In the genomic region with DNA sequence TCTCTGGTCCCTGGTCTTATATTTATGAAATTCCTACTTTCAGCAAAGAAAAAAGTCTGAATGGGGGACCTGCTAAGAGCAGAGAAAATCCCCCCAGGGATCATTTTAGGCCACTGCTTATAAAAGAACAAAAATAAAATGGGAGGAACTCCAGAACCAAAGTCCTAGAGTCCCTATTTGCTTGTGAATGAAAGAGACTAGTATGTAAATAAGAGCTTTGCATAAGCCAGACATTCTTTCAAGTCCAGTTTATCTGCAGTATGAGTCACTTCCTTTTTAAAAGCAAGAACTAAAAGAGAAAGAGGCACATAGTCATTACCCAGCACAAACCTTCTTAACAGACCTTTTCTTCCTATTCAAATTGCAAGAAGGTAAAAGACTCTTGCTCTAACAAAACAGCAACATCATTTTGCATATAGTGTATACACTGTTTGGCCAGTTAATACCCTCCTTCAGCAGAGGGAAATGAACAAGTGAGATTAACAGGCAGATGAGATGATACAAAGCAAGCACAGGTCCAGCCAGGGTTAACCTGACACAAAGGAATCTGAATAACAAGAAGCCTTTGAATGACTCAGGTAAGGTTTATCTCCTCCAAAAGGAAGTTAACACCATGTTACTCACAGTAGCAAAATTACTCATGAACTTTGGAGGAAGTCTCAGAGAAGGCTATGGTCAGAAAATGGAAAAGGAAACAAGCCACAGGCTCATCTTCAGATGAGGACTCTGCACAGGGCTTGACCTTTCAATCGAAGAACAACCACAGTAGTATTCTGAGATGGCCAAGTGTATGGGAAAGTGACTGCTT, we compare ENCODE assay signal across 8 cellular contexts.
DNase-seq lines count a peak whose midpoint lies in the region; TF ChIP-seq lines count a peak whose summit lies in the region.

No MANE protein-coding gene starts in this region.

- no peaks in the 10 kb centered on the region for H3K9me3 ChIP-seq in MM.1S (replicated peaks; ENCODE audit: insufficient read depth, low read length)
- no peaks in the 10 kb centered on the region for H3K9me3 ChIP-seq in stomach

- no peaks in the 10 kb centered on the region for H3K36me3 Mint-ChIP-seq in HFFc6 (ENCODE audit: low read depth)
- peaks cover 1% of the 10 kb centered on the region for H3K36me3 Mint-ChIP-seq in activated naive CD4-positive, alpha-beta T cell treated with anti-CD3 and anti-CD28 coated beads for 36 hours (ENCODE audit: low read depth)

- CTCF ChIA-PET in activated naive CD4-positive, alpha-beta T cell treated with anti-CD3 and anti-CD28 coated beads for 36 hours (lab: Charles Lee) = interaction anchor here (0.7 to 1.5 kb wide), 4 partner anchors 34 to 300 kb away, joined by 3 to 5 read pairs (median 3); no protein-coding TSS in a partner anchor

- TF ChIP-seq POLR2A in stomach (IDR thresholded peaks at IDR 0.05) = no peak

- TF ChIP-seq CTCF in HFFc6 (IDR thresholded peaks at IDR 0.05) (no peak), MM.1S (IDR thresholded peaks at IDR 0.05; ENCODE audit: low read length) (no peak), stomach (IDR thresholded peaks at IDR 0.05) (no peak)

- H3K36me3 ChIP-seq in MM.1S (replicated peaks; ENCODE audit: insufficient read depth, low read length) (no peaks in the 10 kb centered on the region), stomach (no peaks in the 10 kb centered on the region)

- H4K20me1 ChIP-seq in MM.1S (ENCODE audit: insufficient read depth, low read length) = no peaks in the 10 kb centered on the region

- peak overlapping the region; percentile 98 for H3K27ac Mint-ChIP-seq in HFFc6
- peak overlapping the region; percentile 87 for H3K27ac Mint-ChIP-seq in activated naive CD4-positive, alpha-beta T cell treated with anti-CD3 and anti-CD28 coated beads for 36 hours

- H3K4me1 Mint-ChIP-seq in HFFc6 (ENCODE audit: low read depth) = peaks cover 45% of the 10 kb centered on the region
- H3K4me1 Mint-ChIP-seq in activated naive CD4-positive, alpha-beta T cell treated with anti-CD3 and anti-CD28 coated beads for 36 hours (ENCODE audit: low read depth) = peaks cover 22% of the 10 kb centered on the region

- H3K27ac ChIP-seq in MM.1S (ENCODE audit: low read length) (peak overlapping the region; percentile 95), stomach (peak overlapping the region; percentile 60 to 88 (median 72))

- DNase-seq in activated naive CD4-positive, alpha-beta T cell treated with Interleukin-2 at 50 U/mL for 16 hours = peak; percentile 32
- DNase-seq in activated naive CD4-positive, alpha-beta T cell (lab: John Stamatoyannopoulos, UW) = no peak
- peak; percentile 89 for DNase-seq in HFFc6
- DNase-seq in MM.1S = peak; percentile 90
- DNase-seq in activated naive CD4-positive, alpha-beta T cell treated with anti-CD3 and anti-CD28 coated beads for 36 hours = peak; percentile 44
- peak; percentile 90 for DNase-seq in iPS DF 4.7 (ENCODE audit: extremely low read depth, low spot score)
- no peak for DNase-seq in stomach
- no peak for DNase-seq in Ammon's horn (ENCODE audit: low spot score)

- intact Hi-C loops in activated naive CD4-positive, alpha-beta T cell treated with anti-CD3 and anti-CD28 coated beads for 36 hours (cut with micrococcal nuclease) = loop anchor here (1.0 to 2.0 kb wide), 11 partner anchors 10 to 511 kb away; a partner anchor contains a TSS
- intact Hi-C loops in stomach (cut with DNase I; ENCODE audit: low total_unique reads) = no loop called here

- no peaks in the 10 kb centered on the region for H3K9me2 ChIP-seq in MM.1S (replicated peaks; ENCODE audit: insufficient read depth, low read length)

- peak overlapping the region; percentile 52 for H2AFZ ChIP-seq in MM.1S (ENCODE audit: low read length)

- H3K27me3 ChIP-seq in MM.1S (replicated peaks; ENCODE audit: insufficient read depth, low read length) (no peaks in the 10 kb centered on the region), stomach (no peaks in the 10 kb centered on the region)

- peaks cover 23% of the 10 kb centered on the region for H3F3A ChIP-seq in MM.1S (ENCODE audit: insufficient read depth, low read length)

- H3K4me1 ChIP-seq in MM.1S (ENCODE audit: low read length) (peaks cover 25% of the 10 kb centered on the region), stomach (peaks cover 11 to 21% (median 13%) of the 10 kb centered on the region in 4 donors)

- H3K9me3 Mint-ChIP-seq in HFFc6 = 0 out of 2 replicates have a peak, but pooled peaks cover 4% of the 10 kb centered on the region
- peaks cover 1% of the 10 kb centered on the region for H3K9me3 Mint-ChIP-seq in activated naive CD4-positive, alpha-beta T cell treated with anti-CD3 and anti-CD28 coated beads for 36 hours

- no peaks in the 10 kb centered on the region for H3K27me3 Mint-ChIP-seq in HFFc6 (ENCODE audit: insufficient read depth)
- no peaks in the 10 kb centered on the region for H3K27me3 Mint-ChIP-seq in activated naive CD4-positive, alpha-beta T cell treated with anti-CD3 and anti-CD28 coated beads for 36 hours (ENCODE audit: low read depth)

- TF ChIP-seq EP300 in stomach (IDR thresholded peaks at IDR 0.05) = no peak

- H3K4me2 ChIP-seq in MM.1S (ENCODE audit: low read depth, low read length) = peak overlapping the region; percentile 67

- peak overlapping the region; percentile 33; the same call in 1 of the 2 replicates for H3K4me3 ChIP-seq in MM.1S (ENCODE audit: low read length)
- H3K4me3 ChIP-seq in stomach = no peak overlapping the region

- H3K4me3 Mint-ChIP-seq in HFFc6 = peak overlapping the region; percentile 78
- no peak overlapping the region for H3K4me3 Mint-ChIP-seq in activated naive CD4-positive, alpha-beta T cell treated with anti-CD3 and anti-CD28 coated beads for 36 hours

- WGBS in stomach, 5 donors = 29 to 56% (median 36%) methylated on average over 1 of the region's 1 CpG

- H3K79me2 ChIP-seq in MM.1S (ENCODE audit: low read length) = no peaks in the 10 kb centered on the region

- peak overlapping the region; percentile 53 for H3K9ac ChIP-seq in MM.1S (ENCODE audit: low read length)

Comparison
In these comparisons a context has a peak if more than half of its experiments do, and no peak if none do; other contexts are left out.
1. DNase-seq: peak in activated naive CD4-positive, alpha-beta T cell treated with Interleukin-2 at 50 U/mL for 16 hours (single experiment), HFFc6 (single experiment), MM.1S (single experiment), activated naive CD4-positive, alpha-beta T cell treated with anti-CD3 and anti-CD28 coated beads for 36 hours (single experiment) and iPS DF 4.7 (single experiment); none in activated naive CD4-positive, alpha-beta T cell (0 of 4), stomach (single experiment) and Ammon's horn (single experiment).